ENCODE assay signal across 7 cellular contexts in genomic region chr22:33715221-33715620, GRCh38.
"Had no signal": no experiment of that assay in that cellular context is flagged by ENCODE, and none has a peak within 500 bp of the region (broad histone marks: within the 10 kb centered on the region; RNA-seq: fewer than 3 reads in every experiment).

No MANE protein-coding gene starts in this region.

- H2AFZ ChIP-seq: GM23248 had no signal

- DNase-seq: GM23248, GOT3, H7, HFFc6 had no signal

- H3K27me3 Mint-ChIP-seq: IgD-negative memory B cell had no signal

- H3K27ac Mint-ChIP-seq: HFFc6, IgD-negative memory B cell had no signal

- H3K9me3 ChIP-seq: HAP-1 had no signal

- H3K4me3 ChIP-seq: GM23248, HAP-1 had no signal

- H3K4me3 Mint-ChIP-seq: HFFc6, IgD-negative memory B cell had no signal

- H3K36me3 ChIP-seq: HAP-1 had no signal

- H3K9ac ChIP-seq: GM23248 had no signal

- H3K27ac ChIP-seq: GM23248, HL-60 had no signal
